ENCODE assay signal across 1 cellular context in genomic region chr3:187667526-187667925, GRCh38.
TF ChIP-seq lines count a peak whose summit lies in the region.

No MANE protein-coding gene starts in this region.

TF ChIP-seq in HepG2, 621 proteins besides CTCF, POLR2A, EP300 and RAD21:
- no peak for TF ChIP-seq ZBED4 (CRISPR knock-in tag; IDR thresholded peaks at IDR 0.05; ENCODE audit: borderline replicate concordance)
- no peak for TF ChIP-seq ZSCAN30 (CRISPR knock-in tag; IDR thresholded peaks at IDR 0.05)
- TF ChIP-seq ZNF333 (CRISPR knock-in tag; IDR thresholded peaks at IDR 0.05; ENCODE audit: borderline replicate concordance) = no peak
- TF ChIP-seq NPAS2 (CRISPR knock-in tag; IDR thresholded peaks at IDR 0.05; ENCODE audit: borderline replicate concordance) = no peak
- no peak for TF ChIP-seq ZNF367 (CRISPR knock-in tag; IDR thresholded peaks at IDR 0.05; ENCODE audit: borderline replicate concordance)
- TF ChIP-seq ZNF280D (CRISPR knock-in tag; IDR thresholded peaks at IDR 0.05) = no peak
- TF ChIP-seq KAT7 (CRISPR knock-in tag; IDR thresholded peaks at IDR 0.05; ENCODE audit: borderline replicate concordance) = no peak
- peak; percentile 54; the same call in 1 of the 2 replicates for TF ChIP-seq ISL2 (CRISPR knock-in tag; IDR thresholded peaks at IDR 0.05)
- peak; percentile 58; the same call in 1 of the 2 replicates for TF ChIP-seq PPARG (CRISPR knock-in tag; conservative IDR thresholded peaks at IDR 0.05)
- TF ChIP-seq TCF7 (IDR thresholded peaks at IDR 0.05; ENCODE audit: low read depth) = peak; percentile 70
- TF ChIP-seq MEF2D (CRISPR knock-in tag; IDR thresholded peaks at IDR 0.05) = no peak
- no peak for TF ChIP-seq ZNF746 (CRISPR knock-in tag; IDR thresholded peaks at IDR 0.05)
- no peak for TF ChIP-seq PAXIP1 (CRISPR knock-in tag; conservative IDR thresholded peaks at IDR 0.05)
- no peak for TF ChIP-seq ZFP37 (CRISPR knock-in tag; IDR thresholded peaks at IDR 0.05; ENCODE audit: borderline replicate concordance)
- no peak for TF ChIP-seq ATF1 (CRISPR knock-in tag; IDR thresholded peaks at IDR 0.05)
- no peak for TF ChIP-seq ZFP41 (CRISPR knock-in tag; IDR thresholded peaks at IDR 0.05; ENCODE audit: borderline replicate concordance)
- TF ChIP-seq TFAP4 (IDR thresholded peaks at IDR 0.05; ENCODE audit: borderline replicate concordance, low read depth) = peak; percentile 28; the same call in 1 of the 2 replicates
- no peak for TF ChIP-seq NCOA5 (CRISPR knock-in tag; IDR thresholded peaks at IDR 0.05)
- TF ChIP-seq MXD3 (CRISPR knock-in tag; IDR thresholded peaks at IDR 0.05) = no peak
- TF ChIP-seq KLF13 (CRISPR knock-in tag; IDR thresholded peaks at IDR 0.05) = no peak
- no peak for TF ChIP-seq ZNF501 (CRISPR knock-in tag; IDR thresholded peaks at IDR 0.05)
- no peak for TF ChIP-seq JUNB (CRISPR knock-in tag; IDR thresholded peaks at IDR 0.05; ENCODE audit: borderline replicate concordance)
- TF ChIP-seq ZNF510 (CRISPR knock-in tag; IDR thresholded peaks at IDR 0.05; ENCODE audit: low read depth) = no peak
- TF ChIP-seq PITX1 (CRISPR knock-in tag; IDR thresholded peaks at IDR 0.05) = peak; percentile 94
- TF ChIP-seq TEAD2 (CRISPR knock-in tag; IDR thresholded peaks at IDR 0.05) = no peak
- TF ChIP-seq TBX3 (IDR thresholded peaks at IDR 0.05; ENCODE audit: borderline replicate concordance) = peak; percentile 51; the same call in 1 of the 2 replicates
- no peak for TF ChIP-seq AKAP8 (CRISPR knock-in tag; IDR thresholded peaks at IDR 0.05)
- TF ChIP-seq TERF1 (CRISPR knock-in tag; IDR thresholded peaks at IDR 0.05) = no peak
- no peak for TF ChIP-seq ZNF350 (CRISPR knock-in tag; IDR thresholded peaks at IDR 0.05; ENCODE audit: borderline replicate concordance, low read depth)
- TF ChIP-seq ZKSCAN1 (IDR thresholded peaks at IDR 0.05; ENCODE audit: low read length) = no peak
- no peak for TF ChIP-seq SIX1 (CRISPR knock-in tag; IDR thresholded peaks at IDR 0.05; ENCODE audit: borderline replicate concordance)
- TF ChIP-seq ZFYVE20 (CRISPR knock-in tag; IDR thresholded peaks at IDR 0.05; ENCODE audit: borderline replicate concordance, low read depth) = no peak
- peak; percentile 47; the same call in 1 of the 2 replicates for TF ChIP-seq HNF1A (IDR thresholded peaks at IDR 0.05; ENCODE audit: low read depth)
- no peak for TF ChIP-seq HNF1A (CRISPR knock-in tag; IDR thresholded peaks at IDR 0.05; ENCODE audit: borderline replicate concordance)
- TF ChIP-seq ZNF44 (CRISPR knock-in tag; IDR thresholded peaks at IDR 0.05) = no peak
- no peak for TF ChIP-seq ZNF468 (CRISPR knock-in tag; IDR thresholded peaks at IDR 0.05)
- no peak for TF ChIP-seq KLF16 (CRISPR knock-in tag; IDR thresholded peaks at IDR 0.05)
- no peak for TF ChIP-seq ZNF484 (CRISPR knock-in tag; IDR thresholded peaks at IDR 0.05; ENCODE audit: borderline replicate concordance, low read depth)
TF ChIP-seq in HepG2: peak in this region for 7.
